Comparison of ENCODE assay signal across 9 cellular contexts in genomic region chr10:80487791-80488538, GRCh38. TPM values are rescaled to one million over a fixed set of nuclear protein-coding genes. Genes with fewer than 3 reads are reported as not detected.
DNase-seq lines count a peak whose midpoint lies in the region; ATAC-seq and TF ChIP-seq lines count a peak whose summit lies in the region.
"Had no signal": no experiment of that assay in that cellular context is flagged by ENCODE, and none has a peak within 500 bp of the region (broad histone marks: within the 10 kb centered on the region; RNA-seq: fewer than 3 reads in every experiment).

No MANE protein-coding gene starts in this region.

- H4K20me1 ChIP-seq in PC-9 (ENCODE audit: insufficient read depth): peaks cover 33% of the 10 kb centered on the region

- H3K27me3 ChIP-seq in heart left ventricle (no peaks in the 10 kb centered on the region), PC-9 (ENCODE audit: insufficient read depth, low read depth) (no peaks in the 10 kb centered on the region)

- peaks cover 53% of the 10 kb centered on the region for H3F3A ChIP-seq in PC-9 (ENCODE audit: insufficient read depth, low read depth)

- 68 to 84% (median 76%) methylated on average over 9 to 14 of the region's 14 CpGs for WGBS in heart left ventricle, 4 donors

- CTCF ChIA-PET in activated CD8-positive, alpha-beta T cell treated with anti-CD3 and anti-CD28 coated beads for 36 hours (lab: Charles Lee): interaction anchor here (1.2 to 11.4 kb wide), 5 partner anchors 13 to 110 kb away, joined by 7 to 154 read pairs (median 27); no protein-coding TSS in a partner anchor
- CTCF ChIA-PET in PC-9 (lab: Charles Lee): no interaction called here

- TF ChIP-seq CTCF in activated CD8-positive, alpha-beta T cell treated with anti-CD3 and anti-CD28 coated beads for 36 hours (IDR thresholded peaks at IDR 0.05): no peak
- no peak for TF ChIP-seq CTCF in heart left ventricle (IDR thresholded peaks at IDR 0.05)
- TF ChIP-seq CTCF in HFFc6 (IDR thresholded peaks at IDR 0.05): no peak
- TF ChIP-seq CTCF in PC-9 (conservative IDR thresholded peaks at IDR 0.05): no peak

- peak overlapping the region in 4 of 12 donors; percentile 6 to 95 (median 16) for H3K27ac ChIP-seq in heart left ventricle
- no peak overlapping the region for H3K27ac ChIP-seq in PC-9

- H3K4me1 ChIP-seq in heart left ventricle (peaks cover 13 to 100% (median 61%) of the 10 kb centered on the region in 12 donors), PC-9 (replicated peaks; ENCODE audit: insufficient read depth) (peaks cover 54% of the 10 kb centered on the region)

- intact Hi-C loops in activated CD8-positive, alpha-beta T cell treated with anti-CD3 and anti-CD28 coated beads for 36 hours (cut with micrococcal nuclease): no loop called here
- intact Hi-C loops in heart left ventricle (cut with DNase I) (no loop called here), PC-9 (cut with micrococcal nuclease; ENCODE audit: unreplicated experiment) (no loop called here)

- no peaks in the 10 kb centered on the region for H3K9me3 Mint-ChIP-seq in activated CD8-positive, alpha-beta T cell treated with anti-CD3 and anti-CD28 coated beads for 36 hours
- no peaks in the 10 kb centered on the region for H3K9me3 Mint-ChIP-seq in HFFc6

- no peaks in the 10 kb centered on the region for H3K9me2 ChIP-seq in PC-9 (ENCODE audit: insufficient read depth)

- H3K4me3 ChIP-seq in heart left ventricle (no peak overlapping the region), PC-9 (no peak overlapping the region)

- peak overlapping the region; percentile 40 for H3K4me3 Mint-ChIP-seq in activated CD8-positive, alpha-beta T cell treated with anti-CD3 and anti-CD28 coated beads for 36 hours
- no peak overlapping the region for H3K4me3 Mint-ChIP-seq in HFFc6

- no TSS peak for BruUV-seq in PC-9 (replicated peaks; lab: Mats Ljungman, UMichigan)

- H3K9me3 ChIP-seq in heart left ventricle (no peaks in the 10 kb centered on the region), PC-9 (ENCODE audit: insufficient read depth, low read depth) (no peaks in the 10 kb centered on the region)

- H3K4me2 ChIP-seq in PC-9: no peak overlapping the region

- POLR2A ChIA-PET in activated CD8-positive, alpha-beta T cell treated with anti-CD3 and anti-CD28 coated beads for 36 hours (lab: Charles Lee): interaction anchor here (0.6 to 11.5 kb wide), 5 partner anchors 13 to 1185 kb away, joined by 3 to 223 read pairs (median 4); no protein-coding TSS in a partner anchor
- POLR2A ChIA-PET in PC-9 (lab: Charles Lee; ENCODE audit: unreplicated experiment): no interaction called here

- H3K27me3 Mint-ChIP-seq in activated CD8-positive, alpha-beta T cell treated with anti-CD3 and anti-CD28 coated beads for 36 hours: no peaks in the 10 kb centered on the region
- H3K27me3 Mint-ChIP-seq in HFFc6 (ENCODE audit: insufficient read depth): 0 out of 2 replicates have a peak, but pooled peaks cover 1% of the 10 kb centered on the region

- H3K79me2 ChIP-seq in PC-9 (ENCODE audit: low read depth): peaks cover 100% of the 10 kb centered on the region

- no peak for TF ChIP-seq POLR2A in heart left ventricle (IDR thresholded peaks at IDR 0.05)

- H3K4me1 Mint-ChIP-seq in activated CD8-positive, alpha-beta T cell treated with anti-CD3 and anti-CD28 coated beads for 36 hours (ENCODE audit: low read depth): peaks cover 93% of the 10 kb centered on the region
- peaks cover 68% of the 10 kb centered on the region for H3K4me1 Mint-ChIP-seq in HFFc6 (ENCODE audit: low read depth)

- H3K36me3 Mint-ChIP-seq in activated CD8-positive, alpha-beta T cell treated with anti-CD3 and anti-CD28 coated beads for 36 hours (ENCODE audit: low read depth): peaks cover 53% of the 10 kb centered on the region
- H3K36me3 Mint-ChIP-seq in HFFc6 (ENCODE audit: low read depth): peaks cover 22% of the 10 kb centered on the region

- H3K36me3 ChIP-seq in heart left ventricle (peaks cover 0 to 40% (median 26%) of the 10 kb centered on the region in 9 donors), PC-9 (ENCODE audit: low read depth) (peaks cover 66% of the 10 kb centered on the region)

- H2AFZ ChIP-seq in PC-9: no peak overlapping the region

- ATAC-seq in activated CD8-positive, alpha-beta T cell treated with anti-CD3 and anti-CD28 coated beads for 36 hours: peak; percentile 50
- ATAC-seq in heart left ventricle: peak in 3 of 4 donors; percentile 30 to 59 (median 39)

- H3K27ac Mint-ChIP-seq in activated CD8-positive, alpha-beta T cell treated with anti-CD3 and anti-CD28 coated beads for 36 hours: peak overlapping the region; percentile 91
- H3K27ac Mint-ChIP-seq in HFFc6: no peak overlapping the region

- DNase-seq in MV-4-11 (lab: John Stamatoyannopoulos, UW): peak; percentile 85
- DNase-seq in activated CD8-positive, alpha-beta T cell treated with anti-CD3 and anti-CD28 coated beads for 36 hours: peak; percentile 79
- peak in 2 of 5 donors; percentile 62 to 81 for DNase-seq in heart left ventricle
- peak in 5 of 6 experiments; percentile 13 to 66 (median 50) for DNase-seq in stimulated activated naive CD4-positive, alpha-beta T cell (lab: John Stamatoyannopoulos, UW)
- DNase-seq in dermis blood vessel endothelial cell: no peak
- DNase-seq in HFFc6: no peak
- DNase-seq in NCI-H146 (lab: John Stamatoyannopoulos, UW): no peak
- DNase-seq in PC-9: no peak
- DNase-seq: NCI-H2171 treated with DMSO at 0.1 percent for 48 hours had no signal

RNA-seq across cellular contexts. Expression of gene TSPAN14, which starts 33.9 kb away (rescaled TPM):
- 10 to 100 TPM; 43.9 to 45.5 TPM for total RNA-seq in activated CD8-positive, alpha-beta T cell treated with anti-CD3 and anti-CD28 coated beads for 36 hours
- total RNA-seq in heart left ventricle (10 to 100 TPM; 24.6 to 71.5 (median 39.6) TPM), dermis blood vessel endothelial cell (91.0 and 148 TPM in 2 replicates), PC-9 (2021) (114 and 135 TPM in 2 replicates)
- 10 to 100 TPM; 17.4 to 46.3 TPM for polyA plus RNA-seq in heart left ventricle
- 10 to 100 TPM; 72.9 to 96.2 (median 84.5) TPM for total RNA-seq in HFFc6 (2021; fragmentation: NEBNext Ultra II Directional; extraction: Animal tissue kit (Norgen Biotek cat#: 25700))

RNA-seq across cellular contexts. Expression of gene SH2D4B, which starts 49.7 kb away (rescaled TPM):
- total RNA-seq in activated CD8-positive, alpha-beta T cell treated with anti-CD3 and anti-CD28 coated beads for 36 hours: under 1 TPM; 0.11 to 0.20 TPM
- under 1 TPM in 1 of 9 donors, not detected in 8; 0.19 TPM for total RNA-seq in heart left ventricle
- not detected for polyA plus RNA-seq in heart left ventricle
- 0.05 and 0.34 TPM in 2 replicates for total RNA-seq in dermis blood vessel endothelial cell
- not detected for total RNA-seq in HFFc6 (2021; fragmentation: NEBNext Ultra II Directional; extraction: Animal tissue kit (Norgen Biotek cat#: 25700))
- 0.24 TPM in 1 of 2 replicates, not detected in the other for total RNA-seq in PC-9 (2021)

Comparison
In these comparisons a context has a peak if more than half of its experiments do, and no peak if none do; other contexts are left out.
1. DNase-seq: peak in MV-4-11 (single experiment), activated CD8-positive, alpha-beta T cell treated with anti-CD3 and anti-CD28 coated beads for 36 hours (single experiment) and stimulated activated naive CD4-positive, alpha-beta T cell (5 of 6); none in dermis blood vessel endothelial cell (single experiment), HFFc6 (single experiment), NCI-H146 (single experiment) and PC-9 (0 of 2).